In the genomic region with DNA sequence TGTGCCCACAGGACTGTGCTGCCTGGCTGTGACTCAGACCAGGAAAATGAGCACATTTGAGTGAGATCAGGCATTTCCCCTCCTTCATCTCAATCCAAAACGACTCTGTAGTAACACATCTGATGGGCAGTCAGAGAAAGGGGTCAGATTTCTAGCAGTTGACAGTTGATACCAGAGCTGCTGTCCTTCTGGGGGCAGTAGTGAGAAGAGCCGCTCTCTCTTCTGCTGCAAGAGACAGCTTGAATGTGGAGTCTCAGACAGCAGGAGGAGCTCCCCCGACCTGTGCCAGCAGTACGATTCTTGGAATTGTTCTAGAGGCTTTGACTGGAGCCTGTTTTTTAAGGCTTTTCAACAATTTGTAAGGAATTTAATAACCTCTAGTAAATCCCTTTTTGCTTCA, we compare ENCODE assay signal across 8 cellular contexts.
A peak's percentile ranks its signal among the peaks of the same experiment; 100 is the strongest.
DNase-seq lines count a peak whose midpoint lies in the region; ATAC-seq, FAIRE-seq and TF ChIP-seq lines count a peak whose summit lies in the region.
"Not testable (repeated sequence)": the region's sequence is repeated elsewhere in the genome, so short reads cannot be mapped to it uniquely, and the experiment has no call there.

No MANE protein-coding gene starts in this region.

- 0% methylated on average over 4 of the region's 4 CpGs for WGBS in K562 (ENCODE audit: insufficient coverage, low coverage, missing lambda C conversion rate)

- peak; percentile 29 for FAIRE-seq in K562 (lab: Jason Lieb, UNC)

- H3K4me3 ChIP-seq in A673 (ENCODE audit: low read depth, low read length, poor library complexity, severe bottlenecking); GM06990 (replicated peaks; ENCODE audit: low read depth, low read length); K562: not testable (repeated sequence)

- H3K4me1 ChIP-seq in A673 (ENCODE audit: insufficient read depth, low read length, poor library complexity, severe bottlenecking); K562 (replicated peaks in 1 of 2; ENCODE audit: control insufficient read depth in 2 of 2, insufficient read depth in 2 of 2, low read length in 2 of 2): not testable (repeated sequence)

- H3K27ac Mint-ChIP-seq in progenitor cell of endocrine pancreas = not testable (repeated sequence)

- CTCF ChIA-PET in A673 (lab: Charles Lee); K562 (lab: Yijun Ruan, JAX; ENCODE audit: low intra/inter-chr PET ratio): not testable (repeated sequence)

- H3K27me3 ChIP-seq in A673 (replicated peaks; ENCODE audit: insufficient read depth, low read depth, low read length, poor library complexity); GM06990 (replicated peaks; ENCODE audit: control insufficient read depth, insufficient read depth, low read length); K562 (ENCODE audit: control insufficient read depth in 2 of 2, insufficient read depth in 2 of 2, low read length in 2 of 2): not testable (repeated sequence)

- not testable (repeated sequence) for TF ChIP-seq CTCF in A673 (conservative IDR thresholded peaks at IDR 0.05; ENCODE audit: low read depth, low read length)
- TF ChIP-seq CTCF in GM06990 (IDR thresholded peaks at IDR 0.05; ENCODE audit: insufficient read depth, low read length, poor library complexity, severe bottlenecking) (peak; percentile 25), K562 (IDR thresholded peaks at IDR 0.05 in 2 of 3, conservative IDR thresholded peaks at IDR 0.05 in 1 of 3; ENCODE audit: insufficient read depth in 2 of 3, low read depth in 1 of 3, low read length in 3 of 3) (peak in 2 of 3 experiments; percentile 39 to 67; a peak in 3 of 6 replicates), progenitor cell of endocrine pancreas (IDR thresholded peaks at IDR 0.05; ENCODE audit: unreplicated experiment) (peak; percentile 16)

- H3K9ac ChIP-seq in K562 (ENCODE audit: insufficient read depth in 1 of 2, low read depth in 2 of 2, low read length in 2 of 2) = not testable (repeated sequence)

- not testable (repeated sequence) for H3K36me3 ChIP-seq in A673 (ENCODE audit: insufficient read depth, low read length, poor library complexity, severe bottlenecking); GM06990 (ENCODE audit: control insufficient read depth, insufficient read depth, low read length); K562 (ENCODE audit: control insufficient read depth, insufficient read depth, low read length)

- POLR2A ChIA-PET in A673 (lab: Charles Lee; ENCODE audit: low non-redundant PET); K562 (lab: Yijun Ruan, JAX): not testable (repeated sequence)

- not testable (repeated sequence) for H2AFZ ChIP-seq in K562 (ENCODE audit: low read depth, low read length)

- not testable (repeated sequence) for H3K9me1 ChIP-seq in K562 (ENCODE audit: control insufficient read depth, insufficient read depth, low read length)

- H4K20me1 ChIP-seq in K562 (replicated peaks; ENCODE audit: control insufficient read depth, insufficient read depth, low read length) = not testable (repeated sequence)

- H3K4me1 Mint-ChIP-seq in progenitor cell of endocrine pancreas (ENCODE audit: low read depth) = not testable (repeated sequence)

- H3K4me2 ChIP-seq in K562 (ENCODE audit: insufficient read depth, low read length) = not testable (repeated sequence)

- not testable (repeated sequence) for H3K9me3 ChIP-seq in A673 (ENCODE audit: low read depth, low read length, poor library complexity, severe bottlenecking); K562 (replicated peaks; ENCODE audit: control insufficient read depth, insufficient read depth, low read depth, low read length)

- DNase-seq in A673 (ENCODE audit: low spot score) (peak; percentile 14), HT1080 (ENCODE audit: low read depth) (peak; percentile 60), NCI-H460 (ENCODE audit: extremely low read depth, low read depth) (peak; percentile 9), RKO (ENCODE audit: low spot score) (peak; percentile 14), K562 (ENCODE audit: extremely low read depth in 1 of 4, low spot score in 3 of 4) (peak in 2 of 4 experiments; percentile 3 to 28), iPS-NIHi11 (ENCODE audit: low spot score) (peak; percentile 4)
- DNase-seq in GM06990 (ENCODE audit: extremely low read depth, insufficient read length); progenitor cell of endocrine pancreas (ENCODE audit: low spot score, unreplicated experiment): not testable (repeated sequence)

- intact Hi-C loops in A673 (cut with micrococcal nuclease; ENCODE audit: unreplicated experiment); K562 (cut with micrococcal nuclease): not testable (repeated sequence)

- not testable (repeated sequence) for TF ChIP-seq POLR2A in K562 (conservative IDR thresholded peaks at IDR 0.05)

- not testable (repeated sequence) for H3K27me3 Mint-ChIP-seq in progenitor cell of endocrine pancreas

- not testable (repeated sequence) for H3K27ac ChIP-seq in A673 (ENCODE audit: low read depth, low read length, poor library complexity, severe bottlenecking); K562 (ENCODE audit: extremely low read depth, low read depth, low read length)

- H3K79me2 ChIP-seq in K562 (ENCODE audit: control insufficient read depth, insufficient read depth, low read length) = not testable (repeated sequence)

- H3K9me3 Mint-ChIP-seq in progenitor cell of endocrine pancreas (ENCODE audit: low read depth) = not testable (repeated sequence)

- H3K36me3 Mint-ChIP-seq in progenitor cell of endocrine pancreas (ENCODE audit: insufficient read depth) = not testable (repeated sequence)

- BruUV-seq in A673 (replicated peaks; lab: Mats Ljungman, UMichigan); K562 (replicated peaks; lab: Mats Ljungman, UMichigan): not testable (repeated sequence)

- in situ Hi-C loops in K562 (cut with MboI) = not testable (repeated sequence)

- not testable (repeated sequence) for H3K4me3 Mint-ChIP-seq in progenitor cell of endocrine pancreas (ENCODE audit: low read depth)

- not testable (repeated sequence) for TF ChIP-seq RAD21 in K562 (CRISPR knock-in tag; conservative IDR thresholded peaks at IDR 0.05 in 1 of 2, IDR thresholded peaks at IDR 0.05 in 1 of 2)

- TF ChIP-seq EP300 in K562 (IDR thresholded peaks at IDR 0.05; ENCODE audit: low read length) = not testable (repeated sequence)

- peak; percentile 80 for ATAC-seq in K562
